ENCODE assay signal across 14 cellular contexts in the genomic region with DNA sequence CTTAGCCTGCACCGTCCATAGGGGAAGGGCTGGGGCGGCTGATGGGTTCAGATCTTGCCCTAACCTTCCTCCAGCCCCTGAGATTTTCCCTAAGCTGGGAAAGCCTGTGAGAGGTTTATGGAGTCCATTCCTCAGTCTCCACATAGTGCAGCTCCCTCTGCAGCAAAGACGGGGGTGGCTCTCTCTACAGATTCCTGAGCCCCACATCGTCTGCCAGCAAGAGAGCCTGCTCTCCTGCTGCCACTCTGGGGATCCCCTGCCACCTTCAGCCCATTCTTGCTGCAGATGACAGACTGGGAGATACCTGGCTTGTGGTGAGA. TPM values are rescaled to one million over a fixed set of nuclear protein-coding genes. Genes with fewer than 3 reads are reported as not detected.
DNase-seq lines count a peak whose midpoint lies in the region; ATAC-seq and TF ChIP-seq lines count a peak whose summit lies in the region.
"Had no signal": no experiment of that assay in that cellular context is flagged by ENCODE, and none has a peak within 500 bp of the region (broad histone marks: within the 10 kb centered on the region; RNA-seq: fewer than 3 reads in every experiment).

No MANE protein-coding gene starts in this region.

- no peak for ATAC-seq in GM21423 (IDR thresholded peaks at IDR 0.05; ENCODE audit: unreplicated experiment)
- no peak for ATAC-seq in GM18873 (IDR thresholded peaks at IDR 0.05; ENCODE audit: low FRiP score, unreplicated experiment)

- H3K36me3 ChIP-seq in BLaER1 (peaks cover 26% of the 10 kb centered on the region), NT2/D1 (ENCODE audit: insufficient read depth, insufficient read length, low read length) (peaks cover 27% of the 10 kb centered on the region), right atrium auricular region (peaks cover 8% of the 10 kb centered on the region), prostate gland (no peaks in the 10 kb centered on the region)

- peaks cover 25% of the 10 kb centered on the region for H4K20me1 ChIP-seq in BLaER1

- H3K4me1 ChIP-seq in BLaER1 (peaks cover 82% of the 10 kb centered on the region), NT2/D1 (ENCODE audit: insufficient read depth, insufficient read length) (peaks cover 31% of the 10 kb centered on the region), right atrium auricular region (peaks cover 0 to 29% of the 10 kb centered on the region in 2 donors), prostate gland (replicated peaks) (peaks cover 14% of the 10 kb centered on the region)

- intact Hi-C loops in prostate gland (cut with DNase I): no loop called here

- H3K9ac ChIP-seq in BLaER1: 0 out of 2 replicates have a peak overlapping the region, but pooled peaks have one; percentile 68
- peak overlapping the region; percentile 57 for H3K9ac ChIP-seq in NT2/D1 (ENCODE audit: insufficient read length, low read depth)

- H3K27ac ChIP-seq in BLaER1 (peak overlapping the region; percentile 85), right atrium auricular region (peak overlapping the region; percentile 63 to 75), prostate gland (peak overlapping the region; percentile 72 to 88)

- H3K9me3 ChIP-seq in BLaER1 (no peaks in the 10 kb centered on the region), NT2/D1 (ENCODE audit: insufficient read depth, low read length) (no peaks in the 10 kb centered on the region), right atrium auricular region (no peaks in the 10 kb centered on the region), prostate gland (no peaks in the 10 kb centered on the region)

- 40% methylated on average over 4 of the region's 4 CpGs for whole genome bisulfite sequencing in prostate gland

- H3K4me2 ChIP-seq in BLaER1: peak overlapping the region; percentile 85

- TF ChIP-seq CTCF in right atrium auricular region (IDR thresholded peaks at IDR 0.05) (no peak), prostate gland (IDR thresholded peaks at IDR 0.05) (no peak)

- H3K27me3 ChIP-seq in BLaER1 (no peaks in the 10 kb centered on the region), NT2/D1 (ENCODE audit: insufficient read depth, insufficient read length) (no peaks in the 10 kb centered on the region), right atrium auricular region (no peaks in the 10 kb centered on the region), prostate gland (replicated peaks; ENCODE audit: insufficient read depth) (no peaks in the 10 kb centered on the region)

- H3K4me3 ChIP-seq in BLaER1 (no peak overlapping the region; the same call in 1 of the 2 replicates), NT2/D1 (ENCODE audit: insufficient read length, low read depth) (no peak overlapping the region), right atrium auricular region (no peak overlapping the region), prostate gland (no peak overlapping the region)
- H3K4me3 ChIP-seq: skin epidermis had no signal

- no peak for DNase-seq in NT2/D1 (ENCODE audit: low read depth, low spot score)
- DNase-seq in right atrium auricular region (ENCODE audit: low spot score): no peak
- no peak for DNase-seq in prostate gland (ENCODE audit: low spot score)
- DNase-seq in KG1 (lab: John Stamatoyannopoulos, UW): no peak
- DNase-seq in DMS79 treated with DMSO at 0.1 percent for 48 hours (lab: John Stamatoyannopoulos, UW): no peak
- DNase-seq: activated CD4-positive, alpha-beta T cell treated with anti-CD3 and anti-CD28 coated beads for 1 hour; activated naive CD4-positive, alpha-beta T cell treated with anti-CD3 and anti-CD28 coated beads, Interleukin-2, amount 50 U/mL, for 16 hours; central memory CD4-positive, alpha-beta T cell; NCI-H524 treated with DMSO at 0.1 percent for 48 hours; stimulated activated naive CD8-positive, alpha-beta T cell treated with anti-CD3 and anti-CD28 coated beads, Interleukin-15, Interleukin-2, amounts not matched to agents 100 U/mL and 50 U/mL, for 24 hours had no signal

- TF ChIP-seq POLR2A in prostate gland (IDR thresholded peaks at IDR 0.05): no peak

RNA-seq across cellular contexts. Expression of gene SMIM41, which starts 3.1 kb away (rescaled TPM):
- total RNA-seq in right atrium auricular region: 1 to 10 TPM in 1 of 2 donors, under 1 TPM in 1; 0.44 to 3.2 TPM
- 10 to 100 TPM in 1 of 2 donors, 1 to 10 TPM in 1; 7.5 to 30.2 TPM for total RNA-seq in prostate gland

RNA-seq across cellular contexts. Expression of gene ATG101, which starts 12.8 kb away (rescaled TPM):
- total RNA-seq in right atrium auricular region: 10 to 100 TPM; 26.8 to 36.9 TPM
- total RNA-seq in prostate gland: 10 to 100 TPM; 60.0 to 64.1 TPM

RNA-seq across cellular contexts. Expression of gene NR4A1, which starts 31.4 kb away (rescaled TPM):
- 100 to 1,000 TPM; 150 to 238 TPM for total RNA-seq in right atrium auricular region
- 100 to 1,000 TPM in 1 of 2 donors, 10 to 100 TPM in 1; 85.1 to 125 TPM for total RNA-seq in prostate gland
